1 cellular context compared by ENCODE assay signal in genomic region chr1:167553136-167554027, GRCh38.
A peak's percentile ranks its signal among the peaks of the same experiment; 100 is the strongest.
TF ChIP-seq lines count a peak whose summit lies in the region.

Gene CREG1 (minus strand): TSS chr1:167553762.

TF ChIP-seq in GM12878, 131 proteins besides CTCF, POLR2A, EP300 and RAD21 (continued from another document):
- TF ChIP-seq BCLAF1 (IDR thresholded peaks at IDR 0.05) (peak; percentile 57; the same call in 1 of the 2 replicates), IRF4 (IDR thresholded peaks at IDR 0.05; ENCODE audit: low read depth, low read length) (no peak), HDAC6 (IDR thresholded peaks at IDR 0.05; ENCODE audit: unreplicated experiment) (peak; percentile 93), POLR2AphosphoS2 (IDR thresholded peaks at IDR 0.05; ENCODE audit: low read depth, low read length) (peak; percentile 57; the same call in 1 of the 2 replicates), ATF2 (IDR thresholded peaks at IDR 0.05; ENCODE audit: low read length) (no peak), ZNF217 (IDR thresholded peaks at IDR 0.05) (peak; percentile 80), TCF12 (IDR thresholded peaks at IDR 0.05; ENCODE audit: low read depth, low read length) (0 out of 2 replicates have a peak, but pooled peaks have one; percentile 37), STAT3 (IDR thresholded peaks at IDR 0.05; ENCODE audit: low read depth, low read length) (no peak), CBFB (IDR thresholded peaks at IDR 0.05; ENCODE audit: low read depth) (no peak), IKZF1 (conservative IDR thresholded peaks at IDR 0.05) (peak; percentile 91), NRF1 (conservative IDR thresholded peaks at IDR 0.05; ENCODE audit: low read depth, low read length) (no peak), NFXL1 (IDR thresholded peaks at IDR 0.05; ENCODE audit: borderline replicate concordance) (no peak), TCF3 (IDR thresholded peaks at IDR 0.05; ENCODE audit: borderline replicate concordance, insufficient read depth, low read depth, low read length) (0 out of 2 replicates have a peak, but pooled peaks have one; percentile 27), JUND (IDR thresholded peaks at IDR 0.05; ENCODE audit: low read depth, low read length) (no peak), SRF (IDR thresholded peaks at IDR 0.05; ENCODE audit: low read depth in 2 of 2, low read length in 2 of 2) (no peak), MLLT1 (IDR thresholded peaks at IDR 0.05) (no peak), EGR1 (IDR thresholded peaks at IDR 0.05; ENCODE audit: borderline replicate concordance in 1 of 2, low read depth in 2 of 2, low read length in 2 of 2) (no peak; a peak in 1 of 3 replicates), RAD51 (IDR thresholded peaks at IDR 0.05) (no peak), IKZF2 (IDR thresholded peaks at IDR 0.05) (no peak), YBX1 (IDR thresholded peaks at IDR 0.05) (no peak), FOS (IDR thresholded peaks at IDR 0.05; ENCODE audit: borderline replicate concordance, extremely low read depth, insufficient read length) (no peak), ESRRA (IDR thresholded peaks at IDR 0.05; ENCODE audit: low read length) (no peak), CBX5 (IDR thresholded peaks at IDR 0.05; ENCODE audit: low read depth) (no peak), ZBTB11 (CRISPR knock-in tag; IDR thresholded peaks at IDR 0.05) (no peak)
- TF ChIP-seq, protein P1, sequence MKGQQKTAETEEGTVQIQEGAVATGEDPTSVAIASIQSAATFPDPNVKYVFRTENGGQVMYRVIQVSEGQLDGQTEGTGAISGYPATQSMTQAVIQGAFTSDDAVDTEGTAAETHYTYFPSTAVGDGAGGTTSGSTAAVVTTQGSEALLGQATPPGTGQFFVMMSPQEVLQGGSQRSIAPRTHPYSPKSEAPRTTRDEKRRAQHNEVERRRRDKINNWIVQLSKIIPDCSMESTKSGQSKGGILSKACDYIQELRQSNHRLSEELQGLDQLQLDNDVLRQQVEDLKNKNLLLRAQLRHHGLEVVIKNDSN (IDR thresholded peaks at IDR 0.05; ENCODE audit: borderline replicate concordance, extremely low read length, insufficient read depth, low read depth, low read length), result no peak
- TF ChIP-seq, protein P2, sequence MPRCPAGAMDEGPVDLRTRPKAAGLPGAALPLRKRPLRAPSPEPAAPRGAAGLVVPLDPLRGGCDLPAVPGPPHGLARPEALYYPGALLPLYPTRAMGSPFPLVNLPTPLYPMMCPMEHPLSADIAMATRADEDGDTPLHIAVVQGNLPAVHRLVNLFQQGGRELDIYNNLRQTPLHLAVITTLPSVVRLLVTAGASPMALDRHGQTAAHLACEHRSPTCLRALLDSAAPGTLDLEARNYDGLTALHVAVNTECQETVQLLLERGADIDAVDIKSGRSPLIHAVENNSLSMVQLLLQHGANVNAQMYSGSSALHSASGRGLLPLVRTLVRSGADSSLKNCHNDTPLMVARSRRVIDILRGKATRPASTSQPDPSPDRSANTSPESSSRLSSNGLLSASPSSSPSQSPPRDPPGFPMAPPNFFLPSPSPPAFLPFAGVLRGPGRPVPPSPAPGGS (IDR thresholded peaks at IDR 0.05; ENCODE audit: borderline replicate concordance, insufficient read depth, low read depth, low read length, poor library complexity, severe bottlenecking), result no peak
- TF ChIP-seq, protein P3, sequence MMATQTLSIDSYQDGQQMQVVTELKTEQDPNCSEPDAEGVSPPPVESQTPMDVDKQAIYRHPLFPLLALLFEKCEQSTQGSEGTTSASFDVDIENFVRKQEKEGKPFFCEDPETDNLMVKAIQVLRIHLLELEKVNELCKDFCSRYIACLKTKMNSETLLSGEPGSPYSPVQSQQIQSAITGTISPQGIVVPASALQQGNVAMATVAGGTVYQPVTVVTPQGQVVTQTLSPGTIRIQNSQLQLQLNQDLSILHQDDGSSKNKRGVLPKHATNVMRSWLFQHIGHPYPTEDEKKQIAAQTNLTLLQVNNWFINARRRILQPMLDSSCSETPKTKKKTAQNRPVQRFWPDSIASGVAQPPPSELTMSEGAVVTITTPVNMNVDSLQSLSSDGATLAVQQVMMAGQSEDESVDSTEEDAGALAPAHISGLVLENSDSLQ (IDR thresholded peaks at IDR 0.05), result peak; percentile 70; the same call in 1 of the 2 replicates
- TF ChIP-seq, protein P4, sequence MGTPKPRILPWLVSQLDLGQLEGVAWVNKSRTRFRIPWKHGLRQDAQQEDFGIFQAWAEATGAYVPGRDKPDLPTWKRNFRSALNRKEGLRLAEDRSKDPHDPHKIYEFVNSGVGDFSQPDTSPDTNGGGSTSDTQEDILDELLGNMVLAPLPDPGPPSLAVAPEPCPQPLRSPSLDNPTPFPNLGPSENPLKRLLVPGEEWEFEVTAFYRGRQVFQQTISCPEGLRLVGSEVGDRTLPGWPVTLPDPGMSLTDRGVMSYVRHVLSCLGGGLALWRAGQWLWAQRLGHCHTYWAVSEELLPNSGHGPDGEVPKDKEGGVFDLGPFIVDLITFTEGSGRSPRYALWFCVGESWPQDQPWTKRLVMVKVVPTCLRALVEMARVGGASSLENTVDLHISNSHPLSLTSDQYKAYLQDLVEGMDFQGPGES (IDR thresholded peaks at IDR 0.05), result no peak
- TF ChIP-seq, protein P5, sequence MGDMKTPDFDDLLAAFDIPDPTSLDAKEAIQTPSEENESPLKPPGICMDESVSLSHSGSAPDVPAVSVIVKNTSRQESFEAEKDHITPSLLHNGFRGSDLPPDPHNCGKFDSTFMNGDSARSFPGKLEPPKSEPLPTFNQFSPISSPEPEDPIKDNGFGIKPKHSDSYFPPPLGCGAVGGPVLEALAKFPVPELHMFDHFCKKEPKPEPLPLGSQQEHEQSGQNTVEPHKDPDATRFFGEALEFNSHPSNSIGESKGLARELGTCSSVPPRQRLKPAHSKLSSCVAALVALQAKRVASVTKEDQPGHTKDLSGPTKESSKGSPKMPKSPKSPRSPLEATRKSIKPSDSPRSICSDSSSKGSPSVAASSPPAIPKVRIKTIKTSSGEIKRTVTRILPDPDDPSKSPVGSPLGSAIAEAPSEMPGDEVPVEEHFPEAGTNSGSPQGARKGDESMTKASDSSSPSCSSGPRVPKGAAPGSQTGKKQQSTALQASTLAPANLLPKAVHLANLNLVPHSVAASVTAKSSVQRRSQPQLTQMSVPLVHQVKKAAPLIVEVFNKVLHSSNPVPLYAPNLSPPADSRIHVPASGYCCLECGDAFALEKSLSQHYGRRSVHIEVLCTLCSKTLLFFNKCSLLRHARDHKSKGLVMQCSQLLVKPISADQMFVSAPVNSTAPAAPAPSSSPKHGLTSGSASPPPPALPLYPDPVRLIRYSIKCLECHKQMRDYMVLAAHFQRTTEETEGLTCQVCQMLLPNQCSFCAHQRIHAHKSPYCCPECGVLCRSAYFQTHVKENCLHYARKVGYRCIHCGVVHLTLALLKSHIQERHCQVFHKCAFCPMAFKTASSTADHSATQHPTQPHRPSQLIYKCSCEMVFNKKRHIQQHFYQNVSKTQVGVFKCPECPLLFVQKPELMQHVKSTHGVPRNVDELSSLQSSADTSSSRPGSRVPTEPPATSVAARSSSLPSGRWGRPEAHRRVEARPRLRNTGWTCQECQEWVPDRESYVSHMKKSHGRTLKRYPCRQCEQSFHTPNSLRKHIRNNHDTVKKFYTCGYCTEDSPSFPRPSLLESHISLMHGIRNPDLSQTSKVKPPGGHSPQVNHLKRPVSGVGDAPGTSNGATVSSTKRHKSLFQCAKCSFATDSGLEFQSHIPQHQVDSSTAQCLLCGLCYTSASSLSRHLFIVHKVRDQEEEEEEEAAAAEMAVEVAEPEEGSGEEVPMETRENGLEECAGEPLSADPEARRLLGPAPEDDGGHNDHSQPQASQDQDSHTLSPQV (IDR thresholded peaks at IDR 0.05), result no peak
- TF ChIP-seq, protein P6, sequence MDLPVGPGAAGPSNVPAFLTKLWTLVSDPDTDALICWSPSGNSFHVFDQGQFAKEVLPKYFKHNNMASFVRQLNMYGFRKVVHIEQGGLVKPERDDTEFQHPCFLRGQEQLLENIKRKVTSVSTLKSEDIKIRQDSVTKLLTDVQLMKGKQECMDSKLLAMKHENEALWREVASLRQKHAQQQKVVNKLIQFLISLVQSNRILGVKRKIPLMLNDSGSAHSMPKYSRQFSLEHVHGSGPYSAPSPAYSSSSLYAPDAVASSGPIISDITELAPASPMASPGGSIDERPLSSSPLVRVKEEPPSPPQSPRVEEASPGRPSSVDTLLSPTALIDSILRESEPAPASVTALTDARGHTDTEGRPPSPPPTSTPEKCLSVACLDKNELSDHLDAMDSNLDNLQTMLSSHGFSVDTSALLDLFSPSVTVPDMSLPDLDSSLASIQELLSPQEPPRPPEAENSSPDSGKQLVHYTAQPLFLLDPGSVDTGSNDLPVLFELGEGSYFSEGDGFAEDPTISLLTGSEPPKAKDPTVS (IDR thresholded peaks at IDR 0.05; ENCODE audit: low read depth, low read length), result no peak
- TF ChIP-seq, protein P7, sequence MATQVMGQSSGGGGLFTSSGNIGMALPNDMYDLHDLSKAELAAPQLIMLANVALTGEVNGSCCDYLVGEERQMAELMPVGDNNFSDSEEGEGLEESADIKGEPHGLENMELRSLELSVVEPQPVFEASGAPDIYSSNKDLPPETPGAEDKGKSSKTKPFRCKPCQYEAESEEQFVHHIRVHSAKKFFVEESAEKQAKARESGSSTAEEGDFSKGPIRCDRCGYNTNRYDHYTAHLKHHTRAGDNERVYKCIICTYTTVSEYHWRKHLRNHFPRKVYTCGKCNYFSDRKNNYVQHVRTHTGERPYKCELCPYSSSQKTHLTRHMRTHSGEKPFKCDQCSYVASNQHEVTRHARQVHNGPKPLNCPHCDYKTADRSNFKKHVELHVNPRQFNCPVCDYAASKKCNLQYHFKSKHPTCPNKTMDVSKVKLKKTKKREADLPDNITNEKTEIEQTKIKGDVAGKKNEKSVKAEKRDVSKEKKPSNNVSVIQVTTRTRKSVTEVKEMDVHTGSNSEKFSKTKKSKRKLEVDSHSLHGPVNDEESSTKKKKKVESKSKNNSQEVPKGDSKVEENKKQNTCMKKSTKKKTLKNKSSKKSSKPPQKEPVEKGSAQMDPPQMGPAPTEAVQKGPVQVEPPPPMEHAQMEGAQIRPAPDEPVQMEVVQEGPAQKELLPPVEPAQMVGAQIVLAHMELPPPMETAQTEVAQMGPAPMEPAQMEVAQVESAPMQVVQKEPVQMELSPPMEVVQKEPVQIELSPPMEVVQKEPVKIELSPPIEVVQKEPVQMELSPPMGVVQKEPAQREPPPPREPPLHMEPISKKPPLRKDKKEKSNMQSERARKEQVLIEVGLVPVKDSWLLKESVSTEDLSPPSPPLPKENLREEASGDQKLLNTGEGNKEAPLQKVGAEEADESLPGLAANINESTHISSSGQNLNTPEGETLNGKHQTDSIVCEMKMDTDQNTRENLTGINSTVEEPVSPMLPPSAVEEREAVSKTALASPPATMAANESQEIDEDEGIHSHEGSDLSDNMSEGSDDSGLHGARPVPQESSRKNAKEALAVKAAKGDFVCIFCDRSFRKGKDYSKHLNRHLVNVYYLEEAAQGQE (IDR thresholded peaks at IDR 0.05; ENCODE audit: low read depth, low read length), result no peak
